17 cellular contexts compared by ENCODE assay signal in the genomic region with DNA sequence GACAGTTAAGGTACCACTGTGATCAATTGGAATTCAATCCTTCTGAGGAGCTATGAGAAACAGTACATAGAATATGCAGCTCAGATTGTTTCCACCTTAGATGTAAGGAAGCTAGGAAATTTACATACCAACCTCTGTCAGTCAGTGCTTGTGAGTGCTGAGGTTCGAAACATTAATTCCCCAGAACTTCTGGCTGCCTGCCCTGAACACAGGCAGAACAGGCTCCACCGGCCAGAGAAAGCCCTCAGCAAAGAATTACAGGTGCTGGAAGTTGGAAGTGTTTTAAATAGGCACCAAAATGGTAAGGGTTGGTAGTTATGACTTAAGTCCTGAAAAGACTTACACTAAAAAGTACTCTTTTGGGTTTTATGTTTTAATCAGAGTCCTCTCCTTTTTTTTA.
"Had no signal": no experiment of that assay in that cellular context is flagged by ENCODE, and none has a peak within 500 bp of the region (broad histone marks: within the 10 kb centered on the region; RNA-seq: fewer than 3 reads in every experiment).

No MANE protein-coding gene starts in this region.

- DNase-seq: activated CD4-positive, alpha-beta T cell treated with anti-CD3 and anti-CD28 coated beads for 1 hour; activated CD8-positive, alpha-beta memory T cell treated with anti-CD3 and anti-CD28 coated beads, Interleukin-2, amount 50 U/mL, for 48 hours; activated CD8-positive, alpha-beta T cell treated with anti-CD3 and anti-CD28 coated beads, Interleukin-2, amount 10 ng/mL, durations not matched to agents 7 days and 5 days; activated naive CD4-positive, alpha-beta T cell treated with Interleukin-2 at 50 U/mL for 16 hours; activated naive CD8-positive, alpha-beta T cell treated with anti-CD3 and anti-CD28 coated beads, Interleukin-2, amount 50 U/mL, for 24 hours; caudate nucleus; effector CD4-positive, alpha-beta T cell; left cardiac atrium; naive thymus-derived CD4-positive, alpha-beta T cell; posterior cingulate gyrus; small intestine; stomach; uterus had no signal

- H3K27ac ChIP-seq: coronary artery, gastroesophageal sphincter, right atrium auricular region, stomach, thoracic aorta, uterus had no signal
